In the genomic region with DNA sequence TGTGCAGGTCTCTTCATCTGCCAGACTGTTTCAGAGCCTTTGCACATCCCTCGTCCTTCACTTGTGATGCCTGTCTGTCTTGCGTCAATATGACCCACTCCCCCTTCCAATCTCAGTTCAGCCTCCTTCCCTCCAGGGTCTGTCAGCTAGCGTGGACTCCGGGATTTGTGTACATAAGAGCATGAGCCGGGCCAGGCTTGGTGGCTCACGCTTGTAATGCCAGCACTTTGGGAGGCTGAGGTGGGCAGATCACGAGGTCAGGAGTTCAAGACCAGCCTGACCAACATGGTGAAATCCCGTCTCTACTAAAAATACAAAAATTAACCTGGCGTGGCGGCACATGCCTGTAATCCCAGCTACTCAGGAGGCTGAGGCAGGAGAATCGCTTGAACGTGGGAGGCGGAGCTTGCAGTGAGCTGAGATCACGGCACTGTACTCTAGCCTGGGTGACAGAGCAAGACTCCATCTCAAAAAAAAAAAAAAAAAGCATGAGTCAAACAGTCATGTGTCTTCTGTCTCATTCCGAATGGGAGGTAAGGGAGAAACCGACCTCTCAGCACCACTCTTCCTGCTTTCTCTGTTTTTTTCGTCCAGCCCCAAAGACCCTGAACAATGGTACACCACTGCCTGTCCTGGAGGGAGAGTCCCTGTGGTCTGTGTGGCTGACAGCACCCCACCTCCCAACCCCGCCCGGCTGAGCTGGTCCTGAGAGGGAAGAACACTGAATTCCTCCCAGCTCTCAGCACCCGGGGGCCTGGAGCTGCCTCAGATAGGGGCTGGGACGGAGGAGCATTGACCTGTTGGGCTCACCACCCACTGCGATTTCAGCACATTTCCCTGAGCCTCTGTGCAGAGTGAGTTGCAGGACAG, we compare ENCODE assay signal across 13 cellular contexts. TPM values are rescaled to one million over a fixed set of nuclear protein-coding genes. Genes with fewer than 3 reads are reported as not detected.
A peak's percentile ranks its signal among the peaks of the same experiment; 100 is the strongest.
DNase-seq lines count a peak whose midpoint lies in the region; ATAC-seq and TF ChIP-seq lines count a peak whose summit lies in the region.
"Had no signal": no experiment of that assay in that cellular context is flagged by ENCODE, and none has a peak within 500 bp of the region (broad histone marks: within the 10 kb centered on the region; RNA-seq: fewer than 3 reads in every experiment).

No MANE protein-coding gene starts in this region.

- no peak overlapping the region for H3K9ac ChIP-seq in GM23248
- peak overlapping the region; percentile 25 for H3K9ac ChIP-seq in adipocyte (ENCODE audit: low read length)

- H3K36me3 Mint-ChIP-seq in nephron progenitor cell (ENCODE audit: low read depth), result no peaks in the 10 kb centered on the region
- H3K36me3 Mint-ChIP-seq: stimulated activated memory B cell treated with anti-CD40 and anti-IgM and Interleukin-4, amounts not matched to agents 10 μg/mL and 1 μg/mL and 100 μg/mL, for 72 hours had no signal

- H3K4me3 ChIP-seq in GM23248 (no peak overlapping the region), adipocyte (ENCODE audit: low read length) (no peak overlapping the region), lung (no peak overlapping the region)
- H3K4me3 ChIP-seq: gastrocnemius medialis, SJSA1 had no signal

- CTCF ChIA-PET in RWPE1 (lab: Yijun Ruan, JAX), result no interaction called here

- 56 to 64% methylated on average over 22 of the region's 22 CpGs for WGBS in GM23248 (ENCODE audit: low coverage in 1 of 2, low lambda C conversion rate in 2 of 2, missing lambda C conversion rate in 2 of 2), 2 experiments
- 70 to 77% methylated on average over 22 of the region's 22 CpGs for WGBS in lung, 2 donors

- H3K9me3 ChIP-seq in GM23248 (ENCODE audit: low read depth) (no peaks in the 10 kb centered on the region), adipocyte (ENCODE audit: control insufficient read depth, low read length) (no peaks in the 10 kb centered on the region), lung (ENCODE audit: control insufficient read depth in 2 of 2, insufficient read depth in 1 of 2, low read length in 1 of 2) (no peaks in the 10 kb centered on the region)
- H3K9me3 ChIP-seq: gastrocnemius medialis, SJSA1 had no signal

- no peak overlapping the region for H3K4me2 ChIP-seq in GM23248 (ENCODE audit: unreplicated experiment)

- no peaks in the 10 kb centered on the region for H3K4me1 ChIP-seq in GM23248 (ENCODE audit: insufficient read depth)
- H3K4me1 ChIP-seq in adipocyte (ENCODE audit: control insufficient read depth, insufficient read depth, low read length), result no peaks in the 10 kb centered on the region
- H3K4me1 ChIP-seq in lung (ENCODE audit: control insufficient read depth in 2 of 2, insufficient read depth in 2 of 2, low read length in 2 of 2), result no peaks in the 10 kb centered on the region
- H3K4me1 ChIP-seq: gastrocnemius medialis, SJSA1 had no signal

- no peak overlapping the region for H3K4me3 Mint-ChIP-seq in nephron progenitor cell
- H3K4me3 Mint-ChIP-seq: stimulated activated memory B cell treated with anti-CD40 and anti-IgM and Interleukin-4, amounts not matched to agents 10 μg/mL and 1 μg/mL and 100 μg/mL, for 72 hours had no signal

- TF ChIP-seq CTCF in lung (IDR thresholded peaks at IDR 0.05; ENCODE audit: control extremely low read depth, extremely low read depth) (no peak), RWPE1 (conservative IDR thresholded peaks at IDR 0.05; ENCODE audit: low read depth) (no peak), nephron progenitor cell (IDR thresholded peaks at IDR 0.05) (no peak)

- POLR2A ChIA-PET in RWPE1 (lab: Yijun Ruan, JAX; ENCODE audit: low non-redundant PET), result no interaction called here

- H3K27ac ChIP-seq in GM23248 (no peak overlapping the region), lung (ENCODE audit: low read depth in 1 of 2, low read length in 1 of 2) (peak overlapping the region in 1 of 2 donors; percentile 88), RWPE1 (no peak overlapping the region)
- H3K27ac ChIP-seq: gastrocnemius medialis, SJSA1 had no signal

- H3K79me2 ChIP-seq in GM23248 (ENCODE audit: insufficient read depth), result no peaks in the 10 kb centered on the region

- H3K27me3 ChIP-seq in GM23248 (replicated peaks; ENCODE audit: insufficient read depth) (peaks cover 3% of the 10 kb centered on the region; the same call in 1 of the 2 replicates), adipocyte (replicated peaks; ENCODE audit: control insufficient read depth, insufficient read depth, low read length) (no peaks in the 10 kb centered on the region), lung (ENCODE audit: control insufficient read depth, insufficient read depth) (no peaks in the 10 kb centered on the region)
- H3K27me3 ChIP-seq: gastrocnemius medialis had no signal

- H3K9me2 ChIP-seq in GM23248 (ENCODE audit: insufficient read depth), result no peaks in the 10 kb centered on the region

- H3K9me3 Mint-ChIP-seq in nephron progenitor cell, result no peaks in the 10 kb centered on the region
- H3K9me3 Mint-ChIP-seq: stimulated activated memory B cell treated with anti-CD40 and anti-IgM and Interleukin-4, amounts not matched to agents 10 μg/mL and 1 μg/mL and 100 μg/mL, for 72 hours had no signal

- peaks cover 39% of the 10 kb centered on the region for H3K27me3 Mint-ChIP-seq in nephron progenitor cell (ENCODE audit: low read depth, poor library complexity)

- ATAC-seq in lung (ENCODE audit: insufficient read depth, low FRiP score), result peak; percentile 32
- ATAC-seq in GM19395 (IDR thresholded peaks at IDR 0.05; ENCODE audit: unreplicated experiment), result no peak
- ATAC-seq: gastrocnemius medialis; stimulated activated memory B cell treated with anti-CD40 and anti-IgM and Interleukin-4, amounts not matched to agents 10 μg/mL and 1 μg/mL and 100 μg/mL, for 72 hours had no signal

- H3K27ac Mint-ChIP-seq in nephron progenitor cell, result no peak overlapping the region
- H3K27ac Mint-ChIP-seq: stimulated activated memory B cell treated with anti-CD40 and anti-IgM and Interleukin-4, amounts not matched to agents 10 μg/mL and 1 μg/mL and 100 μg/mL, for 72 hours had no signal

- no peaks in the 10 kb centered on the region for H3F3A ChIP-seq in GM23248 (ENCODE audit: insufficient read depth)

- peaks cover 6% of the 10 kb centered on the region for H3K4me1 Mint-ChIP-seq in nephron progenitor cell

- no peak overlapping the region for H2AFZ ChIP-seq in GM23248

- in situ Hi-C loops in GM23248 (cut with MboI), result no loop called here

- no peaks in the 10 kb centered on the region for H4K20me1 ChIP-seq in GM23248 (ENCODE audit: insufficient read depth)

- H3K36me3 ChIP-seq in GM23248 (ENCODE audit: low read depth), result no peaks in the 10 kb centered on the region
- no peaks in the 10 kb centered on the region for H3K36me3 ChIP-seq in adipocyte (ENCODE audit: control insufficient read depth, insufficient read depth, low read length, severe bottlenecking)
- no peaks in the 10 kb centered on the region for H3K36me3 ChIP-seq in lung (ENCODE audit: control insufficient read depth in 2 of 2, insufficient read depth in 2 of 2, low read length in 2 of 2)
- H3K36me3 ChIP-seq: gastrocnemius medialis, SJSA1 had no signal

- DNase-seq in A172 (ENCODE audit: low spot score) (peak; percentile 26), GM23248 (peak; percentile 28), adipocyte (ENCODE audit: low read depth) (no peak), lung (ENCODE audit: low spot score) (no peak), AML-193 (lab: John Stamatoyannopoulos, UW) (no peak), RWPE1 (ENCODE audit: low spot score) (no peak), nephron progenitor cell (no peak)
- DNase-seq: activated CD8-positive, alpha-beta memory T cell treated with anti-CD3 and anti-CD28 coated beads for 24 hours; gastrocnemius medialis; NCI-H446 treated with DMSO at 0.1 percent for 48 hours had no signal

RNA-seq across cellular contexts. Expression of gene SIGLEC9, which starts 2.4 kb away (rescaled TPM):
- 0.43 TPM in 1 of 2 replicates, not detected in the other for total RNA-seq in A172 (2014; rRNA removed; shearing (Covaris generic))
- not detected in 2 replicates for total RNA-seq in GM23248 (2014; rRNA removed; shearing (Covaris generic))
- polyA plus RNA-seq in GM23248 (2016; fragmentation: Nextera tagmentation; extraction: Ambion mirVana) (not detected in 2 replicates), lung (10 to 100 TPM in 1 of 2 donors, 1 to 10 TPM in 1; 4.3 to 57.0 TPM)
- 10 to 100 TPM in 1 of 2 donors, 1 to 10 TPM in 1; 4.5 to 25.7 TPM for total RNA-seq in lung
- total RNA-seq: SJSA1 had no signal

RNA-seq across cellular contexts. Expression of gene CTU1, which starts 14.1 kb away (rescaled TPM):
- 4.3 and 8.6 TPM in 2 replicates for total RNA-seq in A172 (2014; rRNA removed; shearing (Covaris generic))
- 9.0 and 11.3 TPM in 2 replicates for total RNA-seq in GM23248 (2014; rRNA removed; shearing (Covaris generic))
- polyA plus RNA-seq in GM23248 (2016; fragmentation: Nextera tagmentation; extraction: Ambion mirVana), result 4.2 and 4.4 TPM in 2 replicates
- total RNA-seq in lung, result 1 to 10 TPM; 3.2 to 9.8 TPM
- 1 to 10 TPM; 2.5 to 4.4 TPM for polyA plus RNA-seq in lung

RNA-seq across cellular contexts. Expression of gene SIGLEC7, which starts 19.8 kb away (rescaled TPM):
- not detected in 2 replicates for total RNA-seq in A172 (2014; rRNA removed; shearing (Covaris generic))
- not detected in 2 replicates for total RNA-seq in GM23248 (2014; rRNA removed; shearing (Covaris generic))
- polyA plus RNA-seq in GM23248 (2016; fragmentation: Nextera tagmentation; extraction: Ambion mirVana) (not detected in 2 replicates), lung (10 to 100 TPM in 1 of 2 donors, 1 to 10 TPM in 1; 2.1 to 29.3 TPM)
- 10 to 100 TPM in 1 of 2 donors, 1 to 10 TPM in 1; 6.3 to 13.4 TPM for total RNA-seq in lung
- total RNA-seq: SJSA1 had no signal

RNA-seq across cellular contexts. Expression of gene KLK14, which starts 39.7 kb away (rescaled TPM):
- not detected in 2 replicates for total RNA-seq in A172 (2014; rRNA removed; shearing (Covaris generic))
- not detected in 2 replicates for total RNA-seq in GM23248 (2014; rRNA removed; shearing (Covaris generic))
- polyA plus RNA-seq in GM23248 (2016; fragmentation: Nextera tagmentation; extraction: Ambion mirVana), result not detected in 2 replicates
- total RNA-seq in lung, result 1 to 10 TPM in 1 of 2 donors, under 1 TPM in 1; 0.46 to 3.9 TPM
- polyA plus RNA-seq in lung, result 1 to 10 TPM in 1 of 2 donors, under 1 TPM in 1; 0.49 to 1.3 TPM
- total RNA-seq: gastrocnemius medialis, SJSA1 had no signal

RNA-seq across cellular contexts. Expression of gene KLK13, which starts 57.5 kb away (rescaled TPM):
- not detected in 2 replicates for total RNA-seq in A172 (2014; rRNA removed; shearing (Covaris generic))
- not detected in 2 replicates for total RNA-seq in GM23248 (2014; rRNA removed; shearing (Covaris generic))
- polyA plus RNA-seq in GM23248 (2016; fragmentation: Nextera tagmentation; extraction: Ambion mirVana), result 0.25 TPM in 1 of 2 replicates, not detected in the other
- total RNA-seq in lung, result 1 to 10 TPM in 1 of 2 donors, under 1 TPM in 1; 0.65 to 9.3 TPM
- 1 to 10 TPM; 1.7 to 4.5 TPM for polyA plus RNA-seq in lung
- total RNA-seq: gastrocnemius medialis, SJSA1 had no signal

Comparison
In these comparisons a context has a peak if more than half of its experiments do, and no peak if none do; other contexts are left out.
1. DNase-seq: peak in A172 (single experiment) and GM23248 (single experiment); none in adipocyte (single experiment), lung (single experiment), AML-193 (0 of 2), RWPE1 (single experiment) and nephron progenitor cell (single experiment).